ENCODE assay signal across 21 cellular contexts in genomic region chrX:111167334-111167733, GRCh38.
DNase-seq lines count a peak whose midpoint lies in the region; ATAC-seq and TF ChIP-seq lines count a peak whose summit lies in the region.
"Had no signal": no experiment of that assay in that cellular context is flagged by ENCODE, and none has a peak within 500 bp of the region (broad histone marks: within the 10 kb centered on the region; RNA-seq: fewer than 3 reads in every experiment).

No MANE protein-coding gene starts in this region.

- H3K27me3 Mint-ChIP-seq in nephron progenitor cell (ENCODE audit: low read depth, poor library complexity), result peaks cover 3% of the 10 kb centered on the region
- no peaks in the 10 kb centered on the region for H3K27me3 Mint-ChIP-seq in stimulated activated naive CD8-positive, alpha-beta T cell treated with anti-CD3 and anti-CD28 coated beads, Interleukin-15, amount 100 ng/mL, for 72 hours
- H3K27me3 Mint-ChIP-seq: central memory CD8-positive, alpha-beta T cell had no signal

- no peaks in the 10 kb centered on the region for H3K36me3 Mint-ChIP-seq in nephron progenitor cell (ENCODE audit: low read depth)

- H3K4me1 Mint-ChIP-seq in nephron progenitor cell, result peaks cover 5% of the 10 kb centered on the region
- no peaks in the 10 kb centered on the region for H3K4me1 Mint-ChIP-seq in stimulated activated naive CD8-positive, alpha-beta T cell treated with anti-CD3 and anti-CD28 coated beads, Interleukin-15, amount 100 ng/mL, for 72 hours
- H3K4me1 Mint-ChIP-seq: central memory CD8-positive, alpha-beta T cell had no signal

- ATAC-seq in GM19035 (IDR thresholded peaks at IDR 0.05; ENCODE audit: unreplicated experiment) (peak; percentile 79), HG02678 (IDR thresholded peaks at IDR 0.05; ENCODE audit: unreplicated experiment) (peak; percentile 72), HG03280 (IDR thresholded peaks at IDR 0.05; ENCODE audit: unreplicated experiment) (peak; percentile 57)
- no peak for ATAC-seq in stimulated activated naive CD8-positive, alpha-beta T cell treated with anti-CD3 and anti-CD28 coated beads, Interleukin-15, amount 100 ng/mL, for 72 hours
- ATAC-seq: activated CD8-positive, alpha-beta T cell treated with anti-CD3 and anti-CD28 coated beads for 36 hours; body of pancreas; sciatic nerve had no signal

- TF ChIP-seq CTCF in nephron progenitor cell (IDR thresholded peaks at IDR 0.05), result no peak

- H3K4me3 Mint-ChIP-seq in nephron progenitor cell, result no peak overlapping the region
- no peak overlapping the region for H3K4me3 Mint-ChIP-seq in stimulated activated naive CD8-positive, alpha-beta T cell treated with anti-CD3 and anti-CD28 coated beads, Interleukin-15, amount 100 ng/mL, for 72 hours
- H3K4me3 Mint-ChIP-seq: activated CD8-positive, alpha-beta T cell treated with anti-CD3 and anti-CD28 coated beads for 36 hours; activated naive CD4-positive, alpha-beta T cell treated with anti-CD3 and anti-CD28 coated beads for 36 hours; central memory CD8-positive, alpha-beta T cell had no signal

- no peaks in the 10 kb centered on the region for H3K9me3 Mint-ChIP-seq in nephron progenitor cell
- no peaks in the 10 kb centered on the region for H3K9me3 Mint-ChIP-seq in stimulated activated naive CD8-positive, alpha-beta T cell treated with anti-CD3 and anti-CD28 coated beads, Interleukin-15, amount 100 ng/mL, for 72 hours
- H3K9me3 Mint-ChIP-seq: activated CD8-positive, alpha-beta T cell treated with anti-CD3 and anti-CD28 coated beads for 36 hours; activated naive CD4-positive, alpha-beta T cell treated with anti-CD3 and anti-CD28 coated beads for 36 hours; central memory CD8-positive, alpha-beta T cell had no signal

- H3K27ac Mint-ChIP-seq in nephron progenitor cell, result peak overlapping the region; percentile 75
- H3K27ac Mint-ChIP-seq in stimulated activated naive CD8-positive, alpha-beta T cell treated with anti-CD3 and anti-CD28 coated beads, Interleukin-15, amount 100 ng/mL, for 72 hours, result peak overlapping the region in 1 of 2 donors; percentile 49
- H3K27ac Mint-ChIP-seq: activated CD8-positive, alpha-beta T cell treated with anti-CD3 and anti-CD28 coated beads for 36 hours; activated naive CD4-positive, alpha-beta T cell treated with anti-CD3 and anti-CD28 coated beads for 36 hours had no signal

- DNase-seq in nephron progenitor cell, result no peak
- no peak for DNase-seq in stimulated activated naive CD8-positive, alpha-beta T cell treated with anti-CD3 and anti-CD28 coated beads, Interleukin-15, amount 100 ng/mL, for 72 hours
- no peak for DNase-seq in stimulated activated naive CD4-positive, alpha-beta T cell (lab: John Stamatoyannopoulos, UW)
- DNase-seq in activated CD4-positive, alpha-beta T cell treated with anti-CD3 and anti-CD28 coated beads for 1 hour, result no peak
- DNase-seq: activated CD8-positive, alpha-beta T cell treated with anti-CD3 and anti-CD28 coated beads for 36 hours; activated naive CD4-positive, alpha-beta T cell treated with anti-CD3 and anti-CD28 coated beads for 36 hours; body of pancreas; erythroblast; left ventricle myocardium inferior; NCI-H1092; NCI-H1694; NCI-H446; NCI-H774; SHP77 treated with DMSO at 0.1 percent for 48 hours; stimulated activated CD4-positive, alpha-beta T cell treated with anti-CD3 and anti-CD28 coated beads, Interleukin-2, amount 100 ng/mL, for 48 hours; T-helper 2 cell had no signal
